22 cellular contexts compared by ENCODE assay signal in genomic region chr1:116785006-116785405, GRCh38. TPM values are rescaled to one million over a fixed set of nuclear protein-coding genes. Genes with fewer than 3 reads are reported as not detected.
A peak's percentile ranks its signal among the peaks of the same experiment; 100 is the strongest.
DNase-seq lines count a peak whose midpoint lies in the region; ATAC-seq, FAIRE-seq and TF ChIP-seq lines count a peak whose summit lies in the region.
"Had no signal": no experiment of that assay in that cellular context is flagged by ENCODE, and none has a peak within 500 bp of the region (broad histone marks: within the 10 kb centered on the region; RNA-seq: fewer than 3 reads in every experiment).

No MANE protein-coding gene starts in this region.

- H3K9me3 Mint-ChIP-seq in neural progenitor cell = peaks cover 16% of the 10 kb centered on the region

- no peak for TF ChIP-seq RAD21 in K562 (CRISPR knock-in tag; conservative IDR thresholded peaks at IDR 0.05 in 1 of 2, IDR thresholded peaks at IDR 0.05 in 1 of 2)

- no peak for TF ChIP-seq POLR2A in K562 (conservative IDR thresholded peaks at IDR 0.05)

- TF ChIP-seq CTCF in K562 (IDR thresholded peaks at IDR 0.05 in 2 of 3, conservative IDR thresholded peaks at IDR 0.05 in 1 of 3; ENCODE audit: insufficient read depth in 2 of 3, low read depth in 1 of 3, low read length in 3 of 3) = no peak
- no peak for TF ChIP-seq CTCF in neural progenitor cell (IDR thresholded peaks at IDR 0.05)

- CTCF ChIA-PET in K562 (lab: Yijun Ruan, JAX; ENCODE audit: low intra/inter-chr PET ratio) = no interaction called here

- no peak for ATAC-seq in K562
- ATAC-seq: Panc1 had no signal

- no TSS peak for BruUV-seq in K562 (replicated peaks; lab: Mats Ljungman, UMichigan)

- no peak overlapping the region for H3K4me3 ChIP-seq in K562
- H3K4me3 ChIP-seq in neural progenitor cell = no peak overlapping the region
- H3K4me3 ChIP-seq: HAP-1 had no signal

- in situ Hi-C loops in K562 (cut with MboI) = no loop called here
- in situ Hi-C loops in G401 (cut with HindIII; ENCODE audit: low sequenced_read_pairs) = no loop called here

- H3K4me2 ChIP-seq in K562 (ENCODE audit: insufficient read depth, low read length) = no peak overlapping the region
- no peak overlapping the region for H3K4me2 ChIP-seq in neural progenitor cell

- H3K27me3 Mint-ChIP-seq in neural progenitor cell (ENCODE audit: insufficient read depth, low read depth) = no peaks in the 10 kb centered on the region
- H3K27me3 Mint-ChIP-seq: CD8-positive, alpha-beta memory T cell had no signal

- no peak for FAIRE-seq in K562 (lab: Jason Lieb, UNC)

- H3K27ac ChIP-seq in K562 (ENCODE audit: extremely low read depth, low read depth, low read length) (no peak overlapping the region), neural progenitor cell (no peak overlapping the region)

- no peaks in the 10 kb centered on the region for H3K9me1 ChIP-seq in K562 (ENCODE audit: control insufficient read depth, insufficient read depth, low read length)

- H3K9me3 ChIP-seq in K562 (replicated peaks; ENCODE audit: control insufficient read depth, insufficient read depth, low read depth, low read length) (no peaks in the 10 kb centered on the region), neural progenitor cell (ENCODE audit: low read depth) (no peaks in the 10 kb centered on the region)
- H3K9me3 ChIP-seq: HAP-1 had no signal

- H3K4me1 Mint-ChIP-seq in neural progenitor cell = no peaks in the 10 kb centered on the region
- H3K4me1 Mint-ChIP-seq: B cell had no signal

- H3K36me3 ChIP-seq in K562 (ENCODE audit: control insufficient read depth, insufficient read depth, low read length) = no peaks in the 10 kb centered on the region
- no peaks in the 10 kb centered on the region for H3K36me3 ChIP-seq in neural progenitor cell
- H3K36me3 ChIP-seq: HAP-1 had no signal

- H4K20me1 ChIP-seq in K562 (replicated peaks; ENCODE audit: control insufficient read depth, insufficient read depth, low read length) (no peaks in the 10 kb centered on the region), neural progenitor cell (ENCODE audit: low read depth) (no peaks in the 10 kb centered on the region)

- H3K27ac Mint-ChIP-seq in neural progenitor cell = no peak overlapping the region
- H3K27ac Mint-ChIP-seq: B cell; T-helper 2 cell treated with Interferon-gamma antibody and Interleukin-4, amounts not matched to agents 5 μg/mL and 100 μg/mL, for 36 hours had no signal

- H3K9ac ChIP-seq in K562 (ENCODE audit: insufficient read depth in 1 of 2, low read depth in 2 of 2, low read length in 2 of 2) (peak overlapping the region in 1 of 2 experiments; percentile 31; a peak in 1 of 4 replicates), neural progenitor cell (no peak overlapping the region)

- H3K27me3 ChIP-seq in K562 (ENCODE audit: control insufficient read depth in 2 of 2, insufficient read depth in 2 of 2, low read length in 2 of 2) (no peaks in the 10 kb centered on the region), neural progenitor cell (no peaks in the 10 kb centered on the region)

- H3K36me3 Mint-ChIP-seq in neural progenitor cell = no peaks in the 10 kb centered on the region

- H2AFZ ChIP-seq in K562 (ENCODE audit: low read depth, low read length) (peak overlapping the region; percentile 5), neural progenitor cell (replicated peaks) (peak overlapping the region; percentile 40)

- no peaks in the 10 kb centered on the region for H3F3A ChIP-seq in neural progenitor cell (ENCODE audit: low read depth)

- no peak overlapping the region for H3K4me3 Mint-ChIP-seq in neural progenitor cell
- H3K4me3 Mint-ChIP-seq: B cell; T-helper 2 cell treated with Interferon-gamma antibody and Interleukin-4, amounts not matched to agents 5 μg/mL and 100 μg/mL, for 36 hours had no signal

- no peak for TF ChIP-seq EP300 in K562 (IDR thresholded peaks at IDR 0.05; ENCODE audit: low read length)

- intact Hi-C loops in K562 (cut with micrococcal nuclease) = no loop called here

- H3K79me2 ChIP-seq in K562 (ENCODE audit: control insufficient read depth, insufficient read depth, low read length) = no peaks in the 10 kb centered on the region
- no peaks in the 10 kb centered on the region for H3K79me2 ChIP-seq in neural progenitor cell (ENCODE audit: low read depth)

- peak; percentile 19 for DNase-seq in EH (ENCODE audit: low read depth)
- peak; percentile 75 for DNase-seq in M059J (ENCODE audit: low read depth)
- no peak for DNase-seq in K562 (ENCODE audit: extremely low read depth in 1 of 4, low spot score in 3 of 4)
- DNase-seq in neural progenitor cell (ENCODE audit: low spot score) = no peak
- DNase-seq in G401 (ENCODE audit: low spot score) = no peak
- DNase-seq in NK-92 (lab: John Stamatoyannopoulos, UW; ENCODE audit: unreplicated experiment) = no peak
- no peak for DNase-seq in GM19238 (ENCODE audit: insufficient read length, low spot score)
- DNase-seq in NCI-H1048 (lab: John Stamatoyannopoulos, UW) = no peak
- DNase-seq: ACHN; CD8-positive, alpha-beta memory T cell; GF-D8; IMR-90; NCI-H1092 treated with DMSO at 0.1 percent for 48 hours; NCI-H187 treated with DMSO at 0.1 percent for 48 hours; NCI-H2171 treated with DMSO at 0.1 percent for 48 hours; NCI-H774; Right ventricle myocardium superior had no signal

- H3K4me1 ChIP-seq in K562 (replicated peaks in 1 of 2; ENCODE audit: control insufficient read depth in 2 of 2, insufficient read depth in 2 of 2, low read length in 2 of 2) (no peaks in the 10 kb centered on the region), neural progenitor cell (no peaks in the 10 kb centered on the region)
- H3K4me1 ChIP-seq: HAP-1 had no signal

- 27% methylated on average over 4 of the region's 4 CpGs for WGBS in K562 (ENCODE audit: insufficient coverage, low coverage, missing lambda C conversion rate)

- POLR2A ChIA-PET in K562 (lab: Yijun Ruan, JAX) = interaction anchor here (1.4 kb wide), 1 partner anchor 12 kb away, joined by 4 read pairs; no protein-coding TSS in a partner anchor

TF ChIP-seq in K562, 482 proteins besides CTCF, POLR2A, EP300 and RAD21:
- TF ChIP-seq ZNF197 (CRISPR knock-in tag; IDR thresholded peaks at IDR 0.05; ENCODE audit: low read depth) (no peak), ARID2 (IDR thresholded peaks at IDR 0.05) (no peak), ZNF586 (CRISPR knock-in tag; conservative IDR thresholded peaks at IDR 0.05) (no peak), ETS1 (conservative IDR thresholded peaks at IDR 0.05; ENCODE audit: control insufficient read depth, low read depth, low read length) (no peak), SP1 (CRISPR knock-in tag; IDR thresholded peaks at IDR 0.05) (no peak), U2AF2 (optimal IDR thresholded peaks at IDR 0.05; ENCODE audit: low read depth, low read length) (no peak), ZNF696 (CRISPR knock-in tag; conservative IDR thresholded peaks at IDR 0.05) (no peak)

RNA-seq across cellular contexts. Expression of gene CD2, which starts 30.8 kb away (rescaled TPM):
- total RNA-seq in M059J (2014; rRNA removed; shearing (Covaris generic)) = not detected in 2 replicates
- total RNA-seq in K562 (2011; cell fraction: chromatin; rRNA removed; ENCODE audit: low replicate concordance) = not detected in 2 replicates
- total RNA-seq in K562 (2011; cell fraction: nucleolus; rRNA removed) = not detected in 2 replicates
- not detected in 2 replicates for total RNA-seq in K562 (2011; cell fraction: nucleoplasm; rRNA removed)
- total RNA-seq in K562 (2014; rRNA removed) (not detected in 2 replicates), K562 (2014; rRNA removed; fragmentation: Illumina TruSeq; extraction: Trizol) (not detected in 2 replicates), K562 (2015; rRNA removed; fragmentation: Illumina TruSeq; extraction: Trizol) (not detected in 2 replicates), K562 (2021) (0.16 and 0.29 TPM in 2 replicates), neural progenitor cell (ENCODE audit: low replicate concordance) (0.71 and 1.5 TPM in 2 replicates)
- polyA plus RNA-seq in K562 (2011; rRNA removed) (not detected in 2 replicates), K562 (2014; fragmentation: Illumina TruSeq; extraction: Trizol) (0.07 TPM in 1 of 2 replicates, not detected in the other), K562 (2014; fragmentation: Nextera tagmentation; extraction: Ambion mirVana) (not detected), K562 (2014; rRNA removed) (not detected in 2 replicates)
- polyA plus RNA-seq in K562 (2011; cell fraction: cytosol; rRNA removed) = not detected in 2 replicates
- not detected in 2 replicates for polyA plus RNA-seq in K562 (2011; cell fraction: nucleus; rRNA removed)
- 0.06 TPM in 1 of 2 replicates, not detected in the other for polyA plus RNA-seq in K562 (2012)
- not detected in 2 replicates for polyA minus RNA-seq in K562 (2011; rRNA and poly(A)+ RNA removed)
- not detected in 2 replicates for polyA minus RNA-seq in K562 (2011; cell fraction: cytosol; rRNA and poly(A)+ RNA removed)
- not detected in 2 replicates for polyA minus RNA-seq in K562 (2011; cell fraction: nucleus; rRNA and poly(A)+ RNA removed)
- not detected in 2 replicates for total RNA-seq in G401 (2014; rRNA removed; shearing (Covaris generic))
- total RNA-seq: IMR-90, NCI-H460 had no signal
- polyA plus RNA-seq: IMR-90 had no signal

Comparison
In these comparisons a context has a peak if more than half of its experiments do, and no peak if none do; other contexts are left out.
1. DNase-seq: peak in EH (single experiment) and M059J (single experiment); none in K562 (0 of 4), neural progenitor cell (single experiment), G401 (single experiment), NK-92 (single experiment), GM19238 (single experiment) and NCI-H1048 (single experiment).